Comparison of ENCODE assay signal across 1 cellular context in genomic region chr7:90425376-90425775, GRCh38.
TF ChIP-seq lines count a peak whose summit lies in the region.

No MANE protein-coding gene starts in this region.

TF ChIP-seq in endothelial cell of umbilical vein, 7 proteins besides CTCF, POLR2A, EP300 and RAD21 (continued from another document):
- TF ChIP-seq FOS (IDR thresholded peaks at IDR 0.05; ENCODE audit: borderline replicate concordance, insufficient read depth, low read length) (peak; percentile 34), JUN (IDR thresholded peaks at IDR 0.05; ENCODE audit: borderline replicate concordance, insufficient read depth, insufficient read length, low read depth) (no peak), EZH2 (IDR thresholded peaks at IDR 0.05; ENCODE audit: borderline replicate concordance, low read depth, low read length, severe bottlenecking) (no peak), MAX (IDR thresholded peaks at IDR 0.05; ENCODE audit: insufficient read depth, insufficient read length) (no peak)
